Comparison of ENCODE assay signal across 8 cellular contexts in the genomic region with DNA sequence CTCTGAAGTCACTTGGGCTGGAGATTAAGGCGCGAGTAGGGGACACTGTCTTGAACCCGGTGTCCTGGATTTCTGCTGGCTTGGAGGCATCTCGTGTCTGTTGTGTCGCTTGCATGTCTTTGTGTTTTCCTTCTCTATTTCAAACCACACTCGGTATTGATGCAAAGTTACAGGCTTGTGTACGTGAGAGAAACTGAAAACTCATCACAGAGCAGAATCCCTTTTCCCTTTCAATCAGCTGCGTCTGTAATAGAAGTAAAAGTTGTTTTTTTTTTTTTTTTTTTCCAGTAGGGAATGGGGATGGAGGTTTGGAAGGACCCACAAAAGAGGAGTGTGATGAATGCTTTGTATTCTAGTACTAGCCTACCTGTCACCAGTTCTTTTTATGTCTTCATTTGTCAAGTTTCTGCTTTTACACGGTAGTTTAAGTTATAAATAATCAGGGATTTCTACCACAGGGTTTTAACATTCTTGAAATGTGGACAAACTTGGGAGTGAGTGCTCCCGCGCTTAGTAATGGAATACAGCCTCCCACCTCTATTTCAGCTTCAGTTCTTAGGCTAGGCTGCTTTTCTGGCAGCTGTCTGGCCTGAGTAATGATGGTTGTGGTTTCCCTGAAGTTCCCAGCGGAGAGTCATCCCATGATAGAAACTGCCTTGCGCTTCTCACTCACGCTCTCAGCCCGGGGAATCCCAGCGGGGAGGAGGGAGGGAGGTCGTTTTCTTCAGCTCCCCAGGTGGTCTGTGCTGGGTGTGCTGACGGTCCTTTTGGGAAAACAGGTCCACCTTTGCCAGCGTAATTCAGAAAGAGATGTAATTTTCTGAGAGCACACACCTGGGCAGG. TPM values are rescaled to one million over a fixed set of nuclear protein-coding genes. Genes with fewer than 3 reads are reported as not detected.
DNase-seq lines count a peak whose midpoint lies in the region; ATAC-seq and TF ChIP-seq lines count a peak whose summit lies in the region.

No MANE protein-coding gene starts in this region.

- H3K9me3 ChIP-seq in muscle layer of colon (ENCODE audit: low read length), result no peaks in the 10 kb centered on the region
- H3K9me3 ChIP-seq in thymus (ENCODE audit: control insufficient read depth), result no peaks in the 10 kb centered on the region

- peak overlapping the region; percentile 84 for H3K4me3 Mint-ChIP-seq in activated B cell treated with CpG ODN at 0.5 μM for 24 hours

- peaks cover 37% of the 10 kb centered on the region for H3K27me3 Mint-ChIP-seq in activated B cell treated with CpG ODN at 0.5 μM for 24 hours

- H3K9ac ChIP-seq in muscle layer of colon (ENCODE audit: low read length), result peak overlapping the region; percentile 15

- intact Hi-C loops in activated B cell treated with CpG ODN at 0.5 μM for 24 hours (cut with micrococcal nuclease), result loop anchor here (5.0 kb wide), 3 partner anchors 53 to 453 kb away; a partner anchor contains a TSS

- ATAC-seq in GM21737 (IDR thresholded peaks at IDR 0.05; ENCODE audit: unreplicated experiment), result peak; percentile 52
- ATAC-seq in activated B cell treated with CpG ODN at 0.5 μM for 24 hours (ENCODE audit: low read depth), result peak; percentile 68

- H3K4me1 Mint-ChIP-seq in activated B cell treated with CpG ODN at 0.5 μM for 24 hours, result peaks cover 33% of the 10 kb centered on the region

- TF ChIP-seq CTCF in activated B cell treated with CpG ODN at 0.5 μM for 24 hours (IDR thresholded peaks at IDR 0.05) (no peak), epithelial cell of proximal tubule (conservative IDR thresholded peaks at IDR 0.05; ENCODE audit: low read depth, low read length) (no peak)

- H3K27me3 ChIP-seq in muscle layer of colon (ENCODE audit: control insufficient read depth in 1 of 2, insufficient read depth in 2 of 2, low read length in 2 of 2) (no peaks in the 10 kb centered on the region), thymus (ENCODE audit: control insufficient read depth, insufficient read depth) (peaks cover 42% of the 10 kb centered on the region)

- POLR2A ChIA-PET in activated B cell treated with CpG ODN at 0.5 μM for 24 hours (lab: Charles Lee), result interaction anchor here (0.8 kb wide), 1 partner anchor 58 kb away, joined by 3 read pairs; no protein-coding TSS in a partner anchor

- H3K4me1 ChIP-seq in muscle layer of colon (ENCODE audit: insufficient read depth, low read length) (peaks cover 6% of the 10 kb centered on the region), thymus (ENCODE audit: control insufficient read depth, insufficient read depth, low read length) (peaks cover 11% of the 10 kb centered on the region)

- H3K27ac ChIP-seq in muscle layer of colon (ENCODE audit: low read depth, low read length) (peak overlapping the region; percentile 61), thymus (ENCODE audit: low read depth) (peak overlapping the region; percentile 64)

- CTCF ChIA-PET in activated B cell treated with CpG ODN at 0.5 μM for 24 hours (lab: Charles Lee), result no interaction called here

- 9% methylated on average over 19 of the region's 19 CpGs for WGBS in thymus

- no peaks in the 10 kb centered on the region for H3K9me3 Mint-ChIP-seq in activated B cell treated with CpG ODN at 0.5 μM for 24 hours

- H3K36me3 Mint-ChIP-seq in activated B cell treated with CpG ODN at 0.5 μM for 24 hours (ENCODE audit: low read depth), result no peaks in the 10 kb centered on the region

- H3K36me3 ChIP-seq in muscle layer of colon (ENCODE audit: insufficient read depth, low read length) (no peaks in the 10 kb centered on the region), thymus (ENCODE audit: control insufficient read depth, insufficient read depth) (no peaks in the 10 kb centered on the region)

- H3K27ac Mint-ChIP-seq in activated B cell treated with CpG ODN at 0.5 μM for 24 hours, result no peak overlapping the region

- peak; percentile 29 to 40 for DNase-seq in NCI-H2081 (lab: John Stamatoyannopoulos, UW)
- no peak for DNase-seq in NCI-H2081 treated with DMSO at 0.1 percent for 48 hours (lab: John Stamatoyannopoulos, UW)
- DNase-seq in HuH-7 (ENCODE audit: low spot score), result peak; percentile 42
- DNase-seq in activated B cell treated with CpG ODN at 0.5 μM for 24 hours, result peak; percentile 19
- DNase-seq in epithelial cell of proximal tubule (ENCODE audit: low read depth), result peak; percentile 94

- peak overlapping the region; percentile 51 for H3K4me3 ChIP-seq in epithelial cell of proximal tubule (ENCODE audit: low read depth, low read length)
- peak overlapping the region; percentile 73 to 86 for H3K4me3 ChIP-seq in muscle layer of colon (ENCODE audit: low read depth in 1 of 2, low read length in 2 of 2)
- H3K4me3 ChIP-seq in thymus (ENCODE audit: low read length), result peak overlapping the region; percentile 44

RNA-seq across cellular contexts. Expression of a gene that starts 0.8 kb away (rescaled TPM):
- 2.3 and 4.7 TPM in 2 replicates for total RNA-seq in activated B cell treated with CpG ODN at 0.5 μM for 24 hours
- total RNA-seq in epithelial cell of proximal tubule, result 260 and 335 TPM in 2 replicates
- 45.3 TPM for polyA plus RNA-seq in thymus

Comparison
In these comparisons a context has a peak if more than half of its experiments do, and no peak if none do; other contexts are left out.
1. RNA of a gene that starts 0.8 kb away (total RNA-seq): 260 to 335 TPM in epithelial cell of proximal tubule; 2.3 to 4.7 TPM in activated B cell treated with CpG ODN at 0.5 μM for 24 hours; every median in the first group is over 10 times any median in the second.
2. Peak in every context shown above with its lines, with median percentiles within 50 percentile points of each other: H3K4me3 ChIP-seq.